ENCODE assay signal across 1 cellular context in the genomic region with DNA sequence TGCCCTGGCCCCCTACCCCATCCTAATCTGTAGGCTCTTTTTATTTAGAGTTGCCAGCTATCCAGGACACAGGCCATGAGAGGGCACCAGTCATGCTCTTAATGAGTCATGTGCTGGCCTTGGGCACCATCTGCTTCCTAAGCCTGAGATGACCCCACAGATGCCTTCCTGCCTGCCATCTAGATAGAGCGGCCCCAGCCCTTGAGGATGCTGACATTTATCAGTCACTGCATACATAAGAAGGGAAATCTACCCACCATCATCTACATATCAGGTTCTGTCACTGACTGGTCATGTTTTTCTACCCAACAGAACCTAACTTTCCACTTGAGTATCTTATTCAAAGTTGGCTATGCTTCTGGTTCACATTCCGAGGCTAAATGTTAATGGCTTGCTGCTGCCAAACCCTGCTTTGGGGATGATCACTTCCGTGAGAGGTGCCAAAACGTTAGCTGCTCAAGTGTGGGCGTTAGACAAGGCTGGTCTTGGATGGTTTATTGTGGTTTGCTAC.
TF ChIP-seq lines count a peak whose summit lies in the region.

No MANE protein-coding gene starts in this region.

TF ChIP-seq in H1, 55 proteins besides CTCF, POLR2A, EP300 and RAD21 (continued from another document):
- TF ChIP-seq KDM5A (IDR thresholded peaks at IDR 0.05; ENCODE audit: low read length) (no peak), CEBPB (IDR thresholded peaks at IDR 0.05; ENCODE audit: low read depth, low read length) (no peak)
TF ChIP-seq in H1: peak in this region for 0.
